Comparison of ENCODE assay signal across 2 cellular contexts in genomic region chr17:35568561-35568960, GRCh38.
TF ChIP-seq lines count a peak whose summit lies in the region.

No MANE protein-coding gene starts in this region.

TF ChIP-seq in endothelial cell of umbilical vein, 7 proteins besides CTCF, POLR2A, EP300 and RAD21 (continued from another document):
- TF ChIP-seq GATA2 (IDR thresholded peaks at IDR 0.05; ENCODE audit: insufficient read depth, insufficient read length, low read depth, low read length) (no peak), MYC (IDR thresholded peaks at IDR 0.05; ENCODE audit: low read depth, low read length) (no peak), MAX (IDR thresholded peaks at IDR 0.05; ENCODE audit: insufficient read depth, insufficient read length) (no peak), FOS (IDR thresholded peaks at IDR 0.05; ENCODE audit: borderline replicate concordance, insufficient read depth, low read length) (no peak), JUN (IDR thresholded peaks at IDR 0.05; ENCODE audit: borderline replicate concordance, insufficient read depth, insufficient read length, low read depth) (no peak)

TF ChIP-seq in neural cell, 6 proteins besides CTCF, POLR2A, EP300 and RAD21 (continued from another document):
- TF ChIP-seq REST (IDR thresholded peaks at IDR 0.05; ENCODE audit: borderline replicate concordance) (no peak), EZH2 (IDR thresholded peaks at IDR 0.05; ENCODE audit: borderline replicate concordance, insufficient read depth, low read length, poor library complexity, severe bottlenecking) (no peak), SMC3 (conservative IDR thresholded peaks at IDR 0.05; ENCODE audit: poor library complexity) (no peak)
